11 cellular contexts compared by ENCODE assay signal in the genomic region with DNA sequence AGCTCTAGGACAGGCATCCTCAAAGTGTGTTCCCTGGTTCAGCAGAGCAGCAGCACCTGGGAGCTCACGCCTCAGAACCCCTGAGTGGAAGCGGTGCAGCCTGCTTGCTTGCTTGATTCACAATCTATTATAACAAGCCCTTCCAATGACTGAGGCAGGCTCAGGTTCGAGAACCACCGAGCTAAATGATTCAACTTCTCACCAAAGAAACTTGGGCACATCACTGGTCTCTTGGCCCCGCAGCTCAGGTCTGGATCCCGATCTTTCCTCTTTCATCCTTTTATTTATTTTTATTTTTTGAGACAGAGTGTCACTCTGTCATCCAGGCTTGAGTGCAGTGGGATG. TPM values are rescaled to one million over a fixed set of nuclear protein-coding genes. Genes with fewer than 3 reads are reported as not detected.
DNase-seq lines count a peak whose midpoint lies in the region; ATAC-seq and TF ChIP-seq lines count a peak whose summit lies in the region.
"Had no signal": no experiment of that assay in that cellular context is flagged by ENCODE, and none has a peak within 500 bp of the region (broad histone marks: within the 10 kb centered on the region; RNA-seq: fewer than 3 reads in every experiment).

No MANE protein-coding gene starts in this region.

- ATAC-seq in heart right ventricle, result no peak
- no peak for ATAC-seq in HG02885 (IDR thresholded peaks at IDR 0.05; ENCODE audit: poor library complexity, unreplicated experiment)

- whole genome bisulfite sequencing in heart right ventricle, 2 donors, result 77 to 87% methylated on average over 6 of the region's 6 CpGs
- 81 to 88% methylated on average over 6 of the region's 6 CpGs for WGBS in thyroid gland, 2 donors

- no peak for TF ChIP-seq POLR2A in thyroid gland (IDR thresholded peaks at IDR 0.05)

- peak overlapping the region; percentile 45 for H3K27ac Mint-ChIP-seq in activated T-helper 1 cell treated with anti-CD3 and anti-CD28 coated beads, Interleukin-12 subunit alpha, Interleukin-12 subunit beta, Interleukin-2, Interleukin-4 antibody, amounts not matched to agents 30 ng/mL and 10 ng/mL and 1 ng/mL, durations not matched to agents 14 hours and 24 hours and 36 hours
- peak overlapping the region in 5 of 6 donors; percentile 7 to 68 (median 36) for H3K27ac Mint-ChIP-seq in immature natural killer cell

- H3K36me3 ChIP-seq in left ventricle myocardium inferior, result peaks cover 43% of the 10 kb centered on the region
- H3K36me3 ChIP-seq in heart right ventricle, result peaks cover 0 to 61% (median 29%) of the 10 kb centered on the region in 9 donors
- peaks cover 19 to 28% of the 10 kb centered on the region in 2 donors for H3K36me3 ChIP-seq in thyroid gland

- intact Hi-C loops in left ventricle myocardium inferior (cut with micrococcal nuclease), result no loop called here
- intact Hi-C loops in heart right ventricle (cut with DNase I), result loop anchor here in 3 of 10 donors (10.0 kb wide), 2 partner anchors 92 to 172 kb away; a partner anchor contains a TSS
- intact Hi-C loops in activated T-helper 1 cell treated with anti-CD3 and anti-CD28 coated beads, Interleukin-12 subunit alpha, Interleukin-12 subunit beta, Interleukin-2, Interleukin-4 antibody, amounts not matched to agents 30 ng/mL and 10 ng/mL and 1 ng/mL, durations not matched to agents 14 hours and 24 hours and 36 hours (cut with micrococcal nuclease), result no loop called here
- intact Hi-C loops in thyroid gland (cut with DNase I), result no loop called here

- TF ChIP-seq CTCF in left ventricle myocardium inferior (IDR thresholded peaks at IDR 0.05; ENCODE audit: borderline replicate concordance) (no peak), heart right ventricle (IDR thresholded peaks at IDR 0.05) (no peak), thyroid gland (IDR thresholded peaks at IDR 0.05) (no peak)

- H3K4me3 Mint-ChIP-seq in activated T-helper 1 cell treated with anti-CD3 and anti-CD28 coated beads, Interleukin-12 subunit alpha, Interleukin-12 subunit beta, Interleukin-2, Interleukin-4 antibody, amounts not matched to agents 30 ng/mL and 10 ng/mL and 1 ng/mL, durations not matched to agents 14 hours and 24 hours and 36 hours, result no peak overlapping the region
- H3K4me3 Mint-ChIP-seq in immature natural killer cell, result no peak overlapping the region

- H3K9me3 ChIP-seq in left ventricle myocardium inferior (replicated peaks), result no peaks in the 10 kb centered on the region
- no peaks in the 10 kb centered on the region for H3K9me3 ChIP-seq in heart right ventricle
- H3K9me3 ChIP-seq in thyroid gland, result no peaks in the 10 kb centered on the region
- H3K9me3 ChIP-seq: mucosa of descending colon had no signal

- peaks cover 9% of the 10 kb centered on the region for H3K36me3 Mint-ChIP-seq in activated T-helper 1 cell treated with anti-CD3 and anti-CD28 coated beads, Interleukin-12 subunit alpha, Interleukin-12 subunit beta, Interleukin-2, Interleukin-4 antibody, amounts not matched to agents 30 ng/mL and 10 ng/mL and 1 ng/mL, durations not matched to agents 14 hours and 24 hours and 36 hours (ENCODE audit: low read depth)
- peaks cover 0 to 11% (median 8%) of the 10 kb centered on the region in 3 donors for H3K36me3 Mint-ChIP-seq in immature natural killer cell

- no peaks in the 10 kb centered on the region for H3K9me3 Mint-ChIP-seq in activated T-helper 1 cell treated with anti-CD3 and anti-CD28 coated beads, Interleukin-12 subunit alpha, Interleukin-12 subunit beta, Interleukin-2, Interleukin-4 antibody, amounts not matched to agents 30 ng/mL and 10 ng/mL and 1 ng/mL, durations not matched to agents 14 hours and 24 hours and 36 hours
- H3K9me3 Mint-ChIP-seq in immature natural killer cell, result no peaks in the 10 kb centered on the region

- H3K4me3 ChIP-seq in left ventricle myocardium inferior, result no peak overlapping the region
- H3K4me3 ChIP-seq in heart right ventricle, result no peak overlapping the region
- H3K4me3 ChIP-seq in thyroid gland (replicated peaks in 1 of 3), result no peak overlapping the region
- H3K4me3 ChIP-seq: mucosa of descending colon had no signal

- no peaks in the 10 kb centered on the region for H3K4me1 Mint-ChIP-seq in activated T-helper 1 cell treated with anti-CD3 and anti-CD28 coated beads, Interleukin-12 subunit alpha, Interleukin-12 subunit beta, Interleukin-2, Interleukin-4 antibody, amounts not matched to agents 30 ng/mL and 10 ng/mL and 1 ng/mL, durations not matched to agents 14 hours and 24 hours and 36 hours (ENCODE audit: low read depth)
- peaks cover 0 to 10% of the 10 kb centered on the region in 2 donors for H3K4me1 Mint-ChIP-seq in immature natural killer cell

- no peaks in the 10 kb centered on the region for H3K27me3 ChIP-seq in left ventricle myocardium inferior (ENCODE audit: low read depth)
- no peaks in the 10 kb centered on the region for H3K27me3 ChIP-seq in heart right ventricle
- H3K27me3 ChIP-seq in thyroid gland, result no peaks in the 10 kb centered on the region

- H3K4me1 ChIP-seq in left ventricle myocardium inferior (peaks cover 55% of the 10 kb centered on the region), heart right ventricle (peaks cover 7 to 54% (median 33%) of the 10 kb centered on the region in 9 donors), thyroid gland (peaks cover 40 to 47% of the 10 kb centered on the region in 2 donors)

- no peaks in the 10 kb centered on the region for H3K27me3 Mint-ChIP-seq in activated T-helper 1 cell treated with anti-CD3 and anti-CD28 coated beads, Interleukin-12 subunit alpha, Interleukin-12 subunit beta, Interleukin-2, Interleukin-4 antibody, amounts not matched to agents 30 ng/mL and 10 ng/mL and 1 ng/mL, durations not matched to agents 14 hours and 24 hours and 36 hours (ENCODE audit: insufficient read depth)
- H3K27me3 Mint-ChIP-seq in immature natural killer cell (ENCODE audit: low read depth in 3 of 3), result peaks cover 3 to 7% (median 7%) of the 10 kb centered on the region in 3 donors

- peak overlapping the region; percentile 75 for H3K27ac ChIP-seq in left ventricle myocardium inferior (replicated peaks)
- peak overlapping the region in 4 of 10 donors; percentile 43 to 68 (median 50) for H3K27ac ChIP-seq in heart right ventricle
- H3K27ac ChIP-seq in thyroid gland, result peak overlapping the region; percentile 95 to 99 (median 97)

- DNase-seq in left ventricle myocardium inferior, result no peak
- DNase-seq in heart right ventricle, result no peak
- no peak for DNase-seq in activated T-helper 1 cell treated with anti-CD3 and anti-CD28 coated beads, Interleukin-12 subunit alpha, Interleukin-12 subunit beta, Interleukin-2, Interleukin-4 antibody, amounts not matched to agents 30 ng/mL and 10 ng/mL and 1 ng/mL, durations not matched to agents 14 hours and 24 hours and 36 hours (ENCODE audit: low spot score)
- no peak for DNase-seq in immature natural killer cell
- DNase-seq in thyroid gland, result no peak
- no peak for DNase-seq in HPDE6-E6E7 (ENCODE audit: extremely low spot score)
- DNase-seq in cerebellar nuclear complex (lab: John Stamatoyannopoulos, UW), result no peak
- DNase-seq: activated CD4-positive, alpha-beta T cell treated with anti-CD3 and anti-CD28 coated beads for 48 hours; amniotic stem cell had no signal

RNA-seq across cellular contexts. Expression of a gene that starts 24.5 kb away (rescaled TPM):
- total RNA-seq in left ventricle myocardium inferior, result 181 TPM
- 100 to 1,000 TPM; 122 to 198 (median 170) TPM for total RNA-seq in heart right ventricle
- polyA plus RNA-seq in heart right ventricle, result 100 to 1,000 TPM in 1 of 2 donors, 10 to 100 TPM in 1; 55.6 to 123 TPM
- total RNA-seq in activated T-helper 1 cell treated with anti-CD3 and anti-CD28 coated beads, Interleukin-12 subunit alpha, Interleukin-12 subunit beta, Interleukin-2, Interleukin-4 antibody, amounts not matched to agents 30 ng/mL and 10 ng/mL and 1 ng/mL, durations not matched to agents 14 hours and 24 hours and 36 hours, result 173 and 179 TPM in 2 replicates
- polyA plus RNA-seq in immature natural killer cell, result 10 to 100 TPM in 1 of 3 donors, 1 to 10 TPM in 2; 4.6 to 11.6 (median 7.4) TPM
- total RNA-seq in thyroid gland, result 10 to 100 TPM; 45.7 to 99.2 (median 78.6) TPM
